Comparison of ENCODE assay signal across 12 cellular contexts in genomic region chr18:12880532-12880892, GRCh38. TPM values are rescaled to one million over a fixed set of nuclear protein-coding genes. Genes with fewer than 3 reads are reported as not detected.
DNase-seq lines count a peak whose midpoint lies in the region; ATAC-seq and TF ChIP-seq lines count a peak whose summit lies in the region.
"Had no signal": no experiment of that assay in that cellular context is flagged by ENCODE, and none has a peak within 500 bp of the region (broad histone marks: within the 10 kb centered on the region; RNA-seq: fewer than 3 reads in every experiment).

No MANE protein-coding gene starts in this region.

- intact Hi-C loops in activated T-helper 1 cell treated with anti-CD3 and anti-CD28 coated beads, Interleukin-12 subunit alpha, Interleukin-12 subunit beta, Interleukin-2, Interleukin-4 antibody, amounts not matched to agents 30 ng/mL and 10 ng/mL and 1 ng/mL, durations not matched to agents 14 hours and 24 hours and 36 hours (cut with micrococcal nuclease) = loop anchor here (5.0 kb wide), 3 partner anchors 257 to 847 kb away; partner anchors contain the start of genes AFG3L2, FAM210A and RNMT
- intact Hi-C loops in natural killer cell (cut with micrococcal nuclease) = loop anchor here (1.0 to 5.0 kb wide), 5 partner anchors 40 to 503 kb away; partner anchors contain the start of genes AFG3L2, CEP192 and SEH1L

- H3K36me3 Mint-ChIP-seq in activated T-helper 1 cell treated with anti-CD3 and anti-CD28 coated beads, Interleukin-12 subunit alpha, Interleukin-12 subunit beta, Interleukin-2, Interleukin-4 antibody, amounts not matched to agents 30 ng/mL and 10 ng/mL and 1 ng/mL, durations not matched to agents 14 hours and 24 hours and 36 hours (ENCODE audit: low read depth) = peaks cover 27% of the 10 kb centered on the region
- H3K36me3 Mint-ChIP-seq in natural killer cell = no peaks in the 10 kb centered on the region

- peaks cover 69% of the 10 kb centered on the region for H3K4me1 Mint-ChIP-seq in activated T-helper 1 cell treated with anti-CD3 and anti-CD28 coated beads, Interleukin-12 subunit alpha, Interleukin-12 subunit beta, Interleukin-2, Interleukin-4 antibody, amounts not matched to agents 30 ng/mL and 10 ng/mL and 1 ng/mL, durations not matched to agents 14 hours and 24 hours and 36 hours (ENCODE audit: low read depth)
- H3K4me1 Mint-ChIP-seq in natural killer cell = peaks cover 76 to 93% of the 10 kb centered on the region in 2 donors

- no peaks in the 10 kb centered on the region for H3K27me3 Mint-ChIP-seq in activated T-helper 1 cell treated with anti-CD3 and anti-CD28 coated beads, Interleukin-12 subunit alpha, Interleukin-12 subunit beta, Interleukin-2, Interleukin-4 antibody, amounts not matched to agents 30 ng/mL and 10 ng/mL and 1 ng/mL, durations not matched to agents 14 hours and 24 hours and 36 hours (ENCODE audit: insufficient read depth)
- no peaks in the 10 kb centered on the region for H3K27me3 Mint-ChIP-seq in natural killer cell (ENCODE audit: low read depth in 2 of 2)

- peak; percentile 48 for DNase-seq in GDM1 (lab: John Stamatoyannopoulos, UW)
- DNase-seq in MV-4-11 (lab: John Stamatoyannopoulos, UW) = peak; percentile 80
- no peak for DNase-seq in activated T-helper 1 cell treated with anti-CD3 and anti-CD28 coated beads, Interleukin-12 subunit alpha, Interleukin-12 subunit beta, Interleukin-2, Interleukin-4 antibody, amounts not matched to agents 30 ng/mL and 10 ng/mL and 1 ng/mL, durations not matched to agents 14 hours and 24 hours and 36 hours (ENCODE audit: low spot score)
- DNase-seq in natural killer cell = no peak
- DNase-seq in DMS53 (lab: John Stamatoyannopoulos, UW) = no peak
- DNase-seq in dedifferentiated amniotic fluid mesenchymal stem cell (ENCODE audit: extremely low spot score) = no peak
- DNase-seq: DMS153, dorsolateral prefrontal cortex, H9, NCI-H1694 treated with DMSO at 0.1 percent for 48 hours had no signal

- ATAC-seq in natural killer cell = no peak
- ATAC-seq in HG03521 (IDR thresholded peaks at IDR 0.05; ENCODE audit: unreplicated experiment) = no peak
- no peak for ATAC-seq in GM21619 (IDR thresholded peaks at IDR 0.05; ENCODE audit: unreplicated experiment)

- H3K27ac Mint-ChIP-seq in activated T-helper 1 cell treated with anti-CD3 and anti-CD28 coated beads, Interleukin-12 subunit alpha, Interleukin-12 subunit beta, Interleukin-2, Interleukin-4 antibody, amounts not matched to agents 30 ng/mL and 10 ng/mL and 1 ng/mL, durations not matched to agents 14 hours and 24 hours and 36 hours = peak overlapping the region; percentile 85
- peak overlapping the region; percentile 86 to 94 for H3K27ac Mint-ChIP-seq in natural killer cell

- no peak for TF ChIP-seq CTCF in natural killer cell (IDR thresholded peaks at IDR 0.05)

- no peaks in the 10 kb centered on the region for H3K9me3 Mint-ChIP-seq in activated T-helper 1 cell treated with anti-CD3 and anti-CD28 coated beads, Interleukin-12 subunit alpha, Interleukin-12 subunit beta, Interleukin-2, Interleukin-4 antibody, amounts not matched to agents 30 ng/mL and 10 ng/mL and 1 ng/mL, durations not matched to agents 14 hours and 24 hours and 36 hours
- no peaks in the 10 kb centered on the region for H3K9me3 Mint-ChIP-seq in natural killer cell

- peak overlapping the region; percentile 92 for H3K4me3 Mint-ChIP-seq in activated T-helper 1 cell treated with anti-CD3 and anti-CD28 coated beads, Interleukin-12 subunit alpha, Interleukin-12 subunit beta, Interleukin-2, Interleukin-4 antibody, amounts not matched to agents 30 ng/mL and 10 ng/mL and 1 ng/mL, durations not matched to agents 14 hours and 24 hours and 36 hours
- H3K4me3 Mint-ChIP-seq in natural killer cell = peak overlapping the region; percentile 71

RNA-seq across cellular contexts. Expression of gene PTPN2, which starts 3.5 kb away (rescaled TPM):
- 76.7 and 77.1 TPM in 2 replicates for total RNA-seq in activated T-helper 1 cell treated with anti-CD3 and anti-CD28 coated beads, Interleukin-12 subunit alpha, Interleukin-12 subunit beta, Interleukin-2, Interleukin-4 antibody, amounts not matched to agents 30 ng/mL and 10 ng/mL and 1 ng/mL, durations not matched to agents 14 hours and 24 hours and 36 hours
- 100 to 1,000 TPM; 110 to 115 (median 112) TPM for total RNA-seq in natural killer cell

Comparison
In these comparisons a context has a peak if more than half of its experiments do, and no peak if none do; other contexts are left out.
1. DNase-seq: peak in GDM1 (single experiment) and MV-4-11 (single experiment); none in activated T-helper 1 cell treated with anti-CD3 and anti-CD28 coated beads, Interleukin-12 subunit alpha, Interleukin-12 subunit beta, Interleukin-2, Interleukin-4 antibody, amounts not matched to agents 30 ng/mL and 10 ng/mL and 1 ng/mL, durations not matched to agents 14 hours and 24 hours and 36 hours (single experiment), natural killer cell (single experiment), DMS53 (single experiment) and dedifferentiated amniotic fluid mesenchymal stem cell (single experiment).